8 cellular contexts compared by ENCODE assay signal in the genomic region with DNA sequence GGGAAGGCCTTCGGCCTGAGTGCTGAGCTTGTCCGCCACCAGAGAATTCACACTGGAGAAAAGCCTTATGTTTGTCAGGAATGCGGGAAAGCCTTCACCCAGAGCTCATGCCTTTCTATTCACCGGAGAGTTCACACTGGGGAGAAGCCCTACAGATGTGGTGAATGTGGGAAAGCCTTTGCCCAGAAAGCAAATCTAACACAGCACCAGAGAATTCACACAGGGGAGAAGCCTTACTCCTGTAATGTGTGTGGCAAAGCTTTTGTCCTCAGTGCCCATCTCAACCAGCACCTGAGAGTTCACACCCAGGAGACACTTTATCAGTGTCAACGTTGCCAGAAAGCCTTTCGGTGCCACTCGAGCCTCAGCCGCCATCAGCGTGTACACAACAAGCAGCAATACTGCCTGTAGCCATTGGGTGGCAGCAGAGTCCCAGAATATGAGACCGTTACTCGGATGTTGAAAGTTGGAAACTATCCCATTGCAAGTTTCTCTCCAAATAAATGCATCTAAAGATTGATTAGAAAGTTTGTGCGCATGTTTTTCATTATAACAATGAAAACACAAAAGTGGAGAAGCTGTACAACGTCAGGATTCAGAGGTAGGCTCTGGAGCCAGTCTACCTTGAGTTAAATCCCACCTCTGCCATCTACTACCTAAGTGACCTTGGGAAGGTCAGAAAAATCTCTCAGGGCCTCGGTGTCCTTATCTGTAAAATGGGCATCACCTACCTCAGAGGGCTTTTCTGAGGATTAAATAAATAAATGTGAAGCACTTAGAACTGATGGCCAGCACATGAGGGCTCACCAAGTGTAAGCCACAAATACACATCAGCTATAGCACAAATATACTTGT. TPM values are rescaled to one million over a fixed set of nuclear protein-coding genes. Genes with fewer than 3 reads are reported as not detected.
DNase-seq lines count a peak whose midpoint lies in the region; ATAC-seq and TF ChIP-seq lines count a peak whose summit lies in the region.

No MANE protein-coding gene starts in this region.

- no peaks in the 10 kb centered on the region for H4K20me1 ChIP-seq in GM23338 (replicated peaks; ENCODE audit: insufficient read depth)

- H3K27ac Mint-ChIP-seq in GM23338 (no peak overlapping the region), nephron progenitor cell (no peak overlapping the region)

- no peaks in the 10 kb centered on the region; the same call in 1 of the 2 replicates for H3F3A ChIP-seq in GM23338 (replicated peaks; ENCODE audit: low read depth)

- H3K4me3 Mint-ChIP-seq in GM23338 (no peak overlapping the region), nephron progenitor cell (no peak overlapping the region)

- TF ChIP-seq CTCF in GM23338 (conservative IDR thresholded peaks at IDR 0.05; ENCODE audit: low read depth in 2 of 2) (peak; percentile 91 to 93), dorsolateral prefrontal cortex (IDR thresholded peaks at IDR 0.05 in 54 of 56, conservative IDR thresholded peaks at IDR 0.05 in 2 of 56; ENCODE audit: low read depth in 1 of 56, partially characterized antibody in 56 of 56) (peak; percentile 67 to 97 (median 92)), nephron progenitor cell (IDR thresholded peaks at IDR 0.05) (peak; percentile 35)

- H3K9me3 Mint-ChIP-seq in GM23338 (peaks cover 96% of the 10 kb centered on the region), nephron progenitor cell (peaks cover 96% of the 10 kb centered on the region)

- DNase-seq in AG08396 (ENCODE audit: low spot score) (peak; percentile 25), GM23338 (ENCODE audit: low spot score) (peak; percentile 87), dorsolateral prefrontal cortex (peak; percentile 64 to 88 (median 77)), nephron progenitor cell (peak; percentile 30), superior temporal gyrus (ENCODE audit: extremely low spot score) (peak; percentile 95), DMS153 (lab: John Stamatoyannopoulos, UW) (no peak)
- peak; percentile 34 for DNase-seq in activated CD4-positive, alpha-beta T cell treated with anti-CD3 and anti-CD28 coated beads for 1 hour

- no peak overlapping the region for H2AFZ ChIP-seq in GM23338

- H3K4me2 ChIP-seq in GM23338 = no peak overlapping the region

- ATAC-seq in GM23338 (no peak; the same call in 2 of the 3 replicates), HG03460 (IDR thresholded peaks at IDR 0.05; ENCODE audit: unreplicated experiment) (no peak)

- intact Hi-C loops in dorsolateral prefrontal cortex (cut with DNase I) = loop anchor here in 1 of 2 donors (10.0 kb wide), 1 partner anchor 98 kb away; no protein-coding TSS in a partner anchor

- H3K36me3 Mint-ChIP-seq in GM23338 (ENCODE audit: low read depth) = peaks cover 89% of the 10 kb centered on the region
- H3K36me3 Mint-ChIP-seq in nephron progenitor cell (ENCODE audit: low read depth) = peaks cover 79% of the 10 kb centered on the region

- no peak overlapping the region for H3K27ac ChIP-seq in GM23338 (ENCODE audit: low read depth)
- peak overlapping the region in 1 of 59 donors; percentile 20 for H3K27ac ChIP-seq in dorsolateral prefrontal cortex

- H3K79me2 ChIP-seq in GM23338 (replicated peaks; ENCODE audit: insufficient read depth) = no peaks in the 10 kb centered on the region

- H3K4me3 ChIP-seq in GM23338 (no peak overlapping the region), dorsolateral prefrontal cortex (no peak overlapping the region)

- H3K4me1 Mint-ChIP-seq in GM23338 = no peaks in the 10 kb centered on the region
- H3K4me1 Mint-ChIP-seq in nephron progenitor cell = peaks cover 5% of the 10 kb centered on the region

- H3K27me3 Mint-ChIP-seq in GM23338 (ENCODE audit: insufficient read depth, low read depth, poor library complexity) = peaks cover 11% of the 10 kb centered on the region
- peaks cover 6% of the 10 kb centered on the region for H3K27me3 Mint-ChIP-seq in nephron progenitor cell (ENCODE audit: low read depth, poor library complexity)

- no peaks in the 10 kb centered on the region for H3K4me1 ChIP-seq in GM23338 (ENCODE audit: insufficient read depth)

- H3K36me3 ChIP-seq in GM23338 (ENCODE audit: insufficient read depth) = peaks cover 45% of the 10 kb centered on the region

- H3K27me3 ChIP-seq in GM23338 (ENCODE audit: insufficient read depth) = no peaks in the 10 kb centered on the region
- no peaks in the 10 kb centered on the region for H3K27me3 ChIP-seq in dorsolateral prefrontal cortex

- H3K9me2 ChIP-seq in GM23338 (ENCODE audit: insufficient read depth) = no peaks in the 10 kb centered on the region

TF ChIP-seq in GM23338, 12 proteins besides CTCF, POLR2A, EP300 and RAD21 (continues in another document):
- TF ChIP-seq ZNF114 (CRISPR knock-in tag; IDR thresholded peaks at IDR 0.05) = no peak
- TF ChIP-seq NANOG (IDR thresholded peaks at IDR 0.05; ENCODE audit: borderline replicate concordance) = no peak
- TF ChIP-seq, protein P1, sequence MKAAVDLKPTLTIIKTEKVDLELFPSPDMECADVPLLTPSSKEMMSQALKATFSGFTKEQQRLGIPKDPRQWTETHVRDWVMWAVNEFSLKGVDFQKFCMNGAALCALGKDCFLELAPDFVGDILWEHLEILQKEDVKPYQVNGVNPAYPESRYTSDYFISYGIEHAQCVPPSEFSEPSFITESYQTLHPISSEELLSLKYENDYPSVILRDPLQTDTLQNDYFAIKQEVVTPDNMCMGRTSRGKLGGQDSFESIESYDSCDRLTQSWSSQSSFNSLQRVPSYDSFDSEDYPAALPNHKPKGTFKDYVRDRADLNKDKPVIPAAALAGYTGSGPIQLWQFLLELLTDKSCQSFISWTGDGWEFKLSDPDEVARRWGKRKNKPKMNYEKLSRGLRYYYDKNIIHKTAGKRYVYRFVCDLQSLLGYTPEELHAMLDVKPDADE (IDR thresholded peaks at IDR 0.05) = no peak
- TF ChIP-seq, protein P2, sequence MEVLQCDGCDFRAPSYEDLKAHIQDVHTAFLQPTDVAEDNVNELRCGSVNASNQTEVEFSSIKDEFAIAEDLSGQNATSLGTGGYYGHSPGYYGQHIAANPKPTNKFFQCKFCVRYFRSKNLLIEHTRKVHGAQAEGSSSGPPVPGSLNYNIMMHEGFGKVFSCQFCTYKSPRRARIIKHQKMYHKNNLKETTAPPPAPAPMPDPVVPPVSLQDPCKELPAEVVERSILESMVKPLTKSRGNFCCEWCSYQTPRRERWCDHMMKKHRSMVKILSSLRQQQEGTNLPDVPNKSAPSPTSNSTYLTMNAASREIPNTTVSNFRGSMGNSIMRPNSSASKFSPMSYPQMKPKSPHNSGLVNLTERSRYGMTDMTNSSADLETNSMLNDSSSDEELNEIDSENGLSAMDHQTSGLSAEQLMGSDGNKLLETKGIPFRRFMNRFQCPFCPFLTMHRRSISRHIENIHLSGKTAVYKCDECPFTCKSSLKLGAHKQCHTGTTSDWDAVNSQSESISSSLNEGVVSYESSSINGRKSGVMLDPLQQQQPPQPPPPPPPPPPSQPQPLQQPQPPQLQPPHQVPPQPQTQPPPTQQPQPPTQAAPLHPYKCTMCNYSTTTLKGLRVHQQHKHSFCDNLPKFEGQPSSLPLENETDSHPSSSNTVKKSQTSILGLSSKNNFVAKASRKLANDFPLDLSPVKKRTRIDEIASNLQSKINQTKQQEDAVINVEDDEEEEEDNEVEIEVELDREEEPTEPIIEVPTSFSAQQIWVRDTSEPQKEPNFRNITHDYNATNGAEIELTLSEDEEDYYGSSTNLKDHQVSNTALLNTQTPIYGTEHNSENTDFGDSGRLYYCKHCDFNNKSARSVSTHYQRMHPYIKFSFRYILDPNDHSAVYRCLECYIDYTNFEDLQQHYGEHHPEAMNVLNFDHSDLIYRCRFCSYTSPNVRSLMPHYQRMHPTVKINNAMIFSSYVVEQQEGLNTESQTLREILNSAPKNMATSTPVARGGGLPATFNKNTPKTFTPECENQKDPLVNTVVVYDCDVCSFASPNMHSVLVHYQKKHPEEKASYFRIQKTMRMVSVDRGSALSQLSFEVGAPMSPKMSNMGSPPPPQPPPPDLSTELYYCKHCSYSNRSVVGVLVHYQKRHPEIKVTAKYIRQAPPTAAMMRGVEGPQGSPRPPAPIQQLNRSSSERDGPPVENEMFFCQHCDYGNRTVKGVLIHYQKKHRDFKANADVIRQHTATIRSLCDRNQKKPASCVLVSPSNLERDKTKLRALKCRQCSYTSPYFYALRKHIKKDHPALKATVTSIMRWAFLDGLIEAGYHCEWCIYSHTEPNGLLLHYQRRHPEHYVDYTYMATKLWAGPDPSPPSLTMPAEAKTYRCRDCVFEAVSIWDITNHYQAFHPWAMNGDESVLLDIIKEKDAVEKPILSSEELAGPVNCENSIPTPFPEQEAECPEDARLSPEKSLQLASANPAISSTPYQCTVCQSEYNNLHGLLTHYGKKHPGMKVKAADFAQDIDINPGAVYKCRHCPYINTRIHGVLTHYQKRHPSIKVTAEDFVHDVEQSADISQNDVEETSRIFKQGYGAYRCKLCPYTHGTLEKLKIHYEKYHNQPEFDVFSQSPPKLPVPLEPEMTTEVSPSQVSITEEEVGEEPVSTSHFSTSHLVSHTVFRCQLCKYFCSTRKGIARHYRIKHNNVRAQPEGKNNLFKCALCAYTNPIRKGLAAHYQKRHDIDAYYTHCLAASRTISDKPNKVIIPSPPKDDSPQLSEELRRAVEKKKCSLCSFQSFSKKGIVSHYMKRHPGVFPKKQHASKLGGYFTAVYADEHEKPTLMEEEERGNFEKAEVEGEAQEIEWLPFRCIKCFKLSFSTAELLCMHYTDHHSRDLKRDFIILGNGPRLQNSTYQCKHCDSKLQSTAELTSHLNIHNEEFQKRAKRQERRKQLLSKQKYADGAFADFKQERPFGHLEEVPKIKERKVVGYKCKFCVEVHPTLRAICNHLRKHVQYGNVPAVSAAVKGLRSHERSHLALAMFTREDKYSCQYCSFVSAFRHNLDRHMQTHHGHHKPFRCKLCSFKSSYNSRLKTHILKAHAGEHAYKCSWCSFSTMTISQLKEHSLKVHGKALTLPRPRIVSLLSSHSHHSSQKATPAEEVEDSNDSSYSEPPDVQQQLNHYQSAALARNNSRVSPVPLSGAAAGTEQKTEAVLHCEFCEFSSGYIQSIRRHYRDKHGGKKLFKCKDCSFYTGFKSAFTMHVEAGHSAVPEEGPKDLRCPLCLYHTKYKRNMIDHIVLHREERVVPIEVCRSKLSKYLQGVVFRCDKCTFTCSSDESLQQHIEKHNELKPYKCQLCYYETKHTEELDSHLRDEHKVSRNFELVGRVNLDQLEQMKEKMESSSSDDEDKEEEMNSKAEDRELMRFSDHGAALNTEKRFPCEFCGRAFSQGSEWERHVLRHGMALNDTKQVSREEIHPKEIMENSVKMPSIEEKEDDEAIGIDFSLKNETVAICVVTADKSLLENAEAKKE (CRISPR knock-in tag; IDR thresholded peaks at IDR 0.05) = no peak
- no peak for TF ChIP-seq EZH2phosphoT487 (IDR thresholded peaks at IDR 0.05; ENCODE audit: unreplicated experiment)
- no peak for TF ChIP-seq JUNB (IDR thresholded peaks at IDR 0.05; ENCODE audit: unreplicated experiment)
- no peak for TF ChIP-seq ZNF331 (CRISPR knock-in tag; IDR thresholded peaks at IDR 0.05; ENCODE audit: low read depth)

RNA-seq across cellular contexts. Expression of a gene that starts 21.1 kb away (rescaled TPM):
- total RNA-seq in GM23338 (2014; rRNA removed; shearing (Covaris generic)) = 17.4 and 18.9 TPM in 2 replicates
- 1.5 and 3.3 TPM in 2 replicates for polyA plus RNA-seq in GM23338 (2016; fragmentation: Nextera tagmentation; extraction: Ambion mirVana)
- total RNA-seq in dorsolateral prefrontal cortex = 10 to 100 TPM in 60 of 120 experiments, 1 to 10 TPM in 60; 5.5 to 28.5 (median 10.0) TPM

RNA-seq across cellular contexts. Expression of a gene that starts 21.7 kb away (rescaled TPM):
- 20.4 and 29.1 TPM in 2 replicates for total RNA-seq in GM23338 (2014; rRNA removed; shearing (Covaris generic))
- 17.4 and 19.2 TPM in 2 replicates for polyA plus RNA-seq in GM23338 (2016; fragmentation: Nextera tagmentation; extraction: Ambion mirVana)
- total RNA-seq in dorsolateral prefrontal cortex = 10 to 100 TPM; 38.8 to 67.5 (median 53.3) TPM

Comparison
In these comparisons a context has a peak if more than half of its experiments do, and no peak if none do; other contexts are left out.
1. CTCF ChIP-seq: peak in every context shown above with its lines; median percentile 92 in GM23338; 92 in dorsolateral prefrontal cortex; 35 in nephron progenitor cell.